In genomic region chr1:173415490-173415889, GRCh38 we compare ENCODE assay signal across 13 cellular contexts.
DNase-seq lines count a peak whose midpoint lies in the region; ATAC-seq and TF ChIP-seq lines count a peak whose summit lies in the region.
"Had no signal": no experiment of that assay in that cellular context is flagged by ENCODE, and none has a peak within 500 bp of the region (broad histone marks: within the 10 kb centered on the region; RNA-seq: fewer than 3 reads in every experiment).

No MANE protein-coding gene starts in this region.

- H3K9me3 ChIP-seq in spleen: no peaks in the 10 kb centered on the region
- H3K9me3 ChIP-seq: left ventricle myocardium inferior had no signal

- TF ChIP-seq POLR2A in spleen (IDR thresholded peaks at IDR 0.05): no peak

- H3K4me3 ChIP-seq in spleen: no peak overlapping the region
- H3K4me3 ChIP-seq: left ventricle myocardium inferior had no signal

- no peak for TF ChIP-seq CTCF in spleen (IDR thresholded peaks at IDR 0.05 in 8 of 11, conservative IDR thresholded peaks at IDR 0.05 in 3 of 11)
- no peak for TF ChIP-seq CTCF in glutamatergic neuron (IDR thresholded peaks at IDR 0.05; ENCODE audit: partially characterized antibody, unreplicated experiment)

- no peaks in the 10 kb centered on the region for H3K27me3 ChIP-seq in spleen (replicated peaks in 1 of 7)

- peaks cover 2% of the 10 kb centered on the region for H3K4me1 Mint-ChIP-seq in glutamatergic neuron (ENCODE audit: low read depth, unreplicated experiment)
- H3K4me1 Mint-ChIP-seq in naive thymus-derived CD8-positive, alpha-beta T cell: peaks cover 11 to 77% (median 16%) of the 10 kb centered on the region in 4 donors

- POLR2A ChIA-PET in naive thymus-derived CD8-positive, alpha-beta T cell (lab: Charles Lee): no interaction called here

- H3K36me3 ChIP-seq in spleen: peaks cover 0 to 33% (median 3%) of the 10 kb centered on the region in 6 donors

- peaks cover 7% of the 10 kb centered on the region for H3K27me3 Mint-ChIP-seq in glutamatergic neuron (ENCODE audit: unreplicated experiment)
- H3K27me3 Mint-ChIP-seq in naive thymus-derived CD8-positive, alpha-beta T cell: no peaks in the 10 kb centered on the region

- ATAC-seq in GM18870 (IDR thresholded peaks at IDR 0.05; ENCODE audit: unreplicated experiment): peak; percentile 26
- peak; percentile 34 for ATAC-seq in GM21619 (IDR thresholded peaks at IDR 0.05; ENCODE audit: unreplicated experiment)
- ATAC-seq in HG03175 (IDR thresholded peaks at IDR 0.05; ENCODE audit: unreplicated experiment): peak; percentile 25
- ATAC-seq in HG03378 (IDR thresholded peaks at IDR 0.05; ENCODE audit: unreplicated experiment): no peak
- ATAC-seq in naive thymus-derived CD8-positive, alpha-beta T cell: no peak

- H3K9me3 Mint-ChIP-seq in glutamatergic neuron (ENCODE audit: unreplicated experiment): no peaks in the 10 kb centered on the region
- H3K9me3 Mint-ChIP-seq in naive thymus-derived CD8-positive, alpha-beta T cell: no peaks in the 10 kb centered on the region
- H3K9me3 Mint-ChIP-seq: T-helper 2 cell treated with Interferon-gamma antibody and Interleukin-4, amounts not matched to agents 5 μg/mL and 100 μg/mL, for 36 hours had no signal

- peak overlapping the region; percentile 32 to 88 (median 70) for H3K27ac ChIP-seq in spleen
- H3K27ac ChIP-seq: left ventricle myocardium inferior had no signal

- DNase-seq in spleen (no peak), glutamatergic neuron (no peak)
- no peak for DNase-seq in naive thymus-derived CD8-positive, alpha-beta T cell
- DNase-seq: KG1; left ventricle myocardium inferior; NCI-H2081 treated with DMSO at 0.1 percent for 48 hours; nucleus accumbens; stimulated activated CD4-positive, alpha-beta T cell treated with anti-CD3 and anti-CD28 coated beads, Interleukin-15, amount 100 ng/mL, for 24 hours had no signal

- 64 to 84% (median 68%) methylated on average over 3 of the region's 3 CpGs for WGBS in spleen, 5 donors

- no peaks in the 10 kb centered on the region for H3K36me3 Mint-ChIP-seq in glutamatergic neuron (ENCODE audit: unreplicated experiment)
- H3K36me3 Mint-ChIP-seq in naive thymus-derived CD8-positive, alpha-beta T cell: peaks cover 4 to 39% (median 6%) of the 10 kb centered on the region in 3 donors

- H3K4me3 Mint-ChIP-seq in glutamatergic neuron (ENCODE audit: unreplicated experiment): no peak overlapping the region
- peak overlapping the region in 1 of 10 donors; percentile 16 for H3K4me3 Mint-ChIP-seq in naive thymus-derived CD8-positive, alpha-beta T cell
- H3K4me3 Mint-ChIP-seq: T-helper 2 cell treated with Interferon-gamma antibody and Interleukin-4, amounts not matched to agents 5 μg/mL and 100 μg/mL, for 36 hours had no signal

- intact Hi-C loops in spleen (cut with DNase I; ENCODE audit: low total_unique reads): no loop called here

- peaks cover 25 to 94% (median 62%) of the 10 kb centered on the region in 6 donors for H3K4me1 ChIP-seq in spleen

- H3K27ac Mint-ChIP-seq in glutamatergic neuron (ENCODE audit: unreplicated experiment): no peak overlapping the region
- peak overlapping the region in 4 of 10 donors; percentile 19 to 73 (median 35) for H3K27ac Mint-ChIP-seq in naive thymus-derived CD8-positive, alpha-beta T cell
- H3K27ac Mint-ChIP-seq: T-helper 2 cell treated with Interferon-gamma antibody and Interleukin-4, amounts not matched to agents 5 μg/mL and 100 μg/mL, for 36 hours had no signal

Comparison
In these comparisons a context has a peak if more than half of its experiments do, and no peak if none do; other contexts are left out.
1. ATAC-seq: peak in GM18870 (single experiment), GM21619 (single experiment) and HG03175 (single experiment); none in HG03378 (single experiment) and naive thymus-derived CD8-positive, alpha-beta T cell (0 of 2).